Comparison of ENCODE assay signal across 10 cellular contexts in genomic region chr22:20027966-20028854, GRCh38. TPM values are rescaled to one million over a fixed set of nuclear protein-coding genes. Genes with fewer than 3 reads are reported as not detected.
DNase-seq lines count a peak whose midpoint lies in the region; ATAC-seq and TF ChIP-seq lines count a peak whose summit lies in the region.
"Had no signal": no experiment of that assay in that cellular context is flagged by ENCODE, and none has a peak within 500 bp of the region (broad histone marks: within the 10 kb centered on the region; RNA-seq: fewer than 3 reads in every experiment).

No MANE protein-coding gene starts in this region.

- no peak overlapping the region for H3K27ac Mint-ChIP-seq in activated T-helper 1 cell treated with anti-CD3 and anti-CD28 coated beads, Interleukin-12 subunit alpha, Interleukin-12 subunit beta, Interleukin-2, Interleukin-4 antibody, amounts not matched to agents 30 ng/mL and 10 ng/mL and 1 ng/mL, durations not matched to agents 14 hours and 24 hours and 36 hours
- no peak overlapping the region for H3K27ac Mint-ChIP-seq in activated T-helper 17 cell treated with anti-CD3 and anti-CD28 coated beads, Interleukin-2, amount 50 U/mL, for 72 hours
- no peak overlapping the region for H3K27ac Mint-ChIP-seq in WTC11
- H3K27ac Mint-ChIP-seq: stimulated activated memory B cell treated with anti-CD40 and anti-IgM and Interleukin-4, amounts not matched to agents 10 μg/mL and 1 μg/mL and 100 μg/mL, for 72 hours had no signal

- in situ Hi-C loops in ACHN (cut with HindIII; ENCODE audit: low pct_ligation_motif_present, low pct_unique_long_range_greater_than_20kb, low sequenced_read_pairs) = no loop called here

- ATAC-seq in activated T-helper 17 cell treated with anti-CD3 and anti-CD28 coated beads, Interleukin-2, amount 50 U/mL, for 72 hours (replicated peaks) = no peak
- no peak for ATAC-seq in WTC11
- ATAC-seq: stimulated activated memory B cell treated with anti-CD40 and anti-IgM and Interleukin-4, amounts not matched to agents 10 μg/mL and 1 μg/mL and 100 μg/mL, for 72 hours had no signal

- no peaks in the 10 kb centered on the region for H3K9me3 ChIP-seq in DOHH2 (ENCODE audit: control insufficient read depth, insufficient read depth, low read length)
- H3K9me3 ChIP-seq: HAP-1 had no signal

- peaks cover 25% of the 10 kb centered on the region for H3K4me1 ChIP-seq in DOHH2 (ENCODE audit: control insufficient read depth, low read length)
- H3K4me1 ChIP-seq: HAP-1 had no signal

- DNase-seq in ACHN = peak; percentile 20
- no peak for DNase-seq in RWPE1 (ENCODE audit: low spot score)
- peak; percentile 25 for DNase-seq in glomerular visceral epithelial cell (ENCODE audit: extremely low spot score)
- no peak for DNase-seq in activated T-helper 1 cell treated with anti-CD3 and anti-CD28 coated beads, Interleukin-12 subunit alpha, Interleukin-12 subunit beta, Interleukin-2, Interleukin-4 antibody, amounts not matched to agents 30 ng/mL and 10 ng/mL and 1 ng/mL, durations not matched to agents 14 hours and 24 hours and 36 hours (ENCODE audit: low spot score)
- DNase-seq in EL = no peak
- DNase-seq in WTC11 (ENCODE audit: low spot score) = no peak

- peaks cover 54% of the 10 kb centered on the region for H3K79me2 ChIP-seq in DOHH2 (ENCODE audit: control insufficient read depth, low read length)

- H3F3A ChIP-seq in DOHH2 (ENCODE audit: control insufficient read depth, insufficient read depth) = no peaks in the 10 kb centered on the region

- peaks cover 4% of the 10 kb centered on the region; the same call in 1 of the 2 replicates for H3K36me3 ChIP-seq in DOHH2 (ENCODE audit: control insufficient read depth, low read length)
- H3K36me3 ChIP-seq: HAP-1 had no signal

- POLR2A ChIA-PET in RWPE1 (lab: Yijun Ruan, JAX; ENCODE audit: low non-redundant PET) = no interaction called here
- POLR2A ChIA-PET in WTC11 (lab: Charles Lee) = no interaction called here

- no peaks in the 10 kb centered on the region for H3K4me1 Mint-ChIP-seq in activated T-helper 1 cell treated with anti-CD3 and anti-CD28 coated beads, Interleukin-12 subunit alpha, Interleukin-12 subunit beta, Interleukin-2, Interleukin-4 antibody, amounts not matched to agents 30 ng/mL and 10 ng/mL and 1 ng/mL, durations not matched to agents 14 hours and 24 hours and 36 hours (ENCODE audit: low read depth)
- peaks cover 10% of the 10 kb centered on the region for H3K4me1 Mint-ChIP-seq in activated T-helper 17 cell treated with anti-CD3 and anti-CD28 coated beads, Interleukin-2, amount 50 U/mL, for 72 hours
- 0 out of 2 replicates have a peak, but pooled peaks cover 4% of the 10 kb centered on the region for H3K4me1 Mint-ChIP-seq in WTC11

- H3K27ac ChIP-seq in DOHH2 (ENCODE audit: low read depth, low read length) (no peak overlapping the region), RWPE1 (no peak overlapping the region)

- no peaks in the 10 kb centered on the region for H3K27me3 Mint-ChIP-seq in activated T-helper 1 cell treated with anti-CD3 and anti-CD28 coated beads, Interleukin-12 subunit alpha, Interleukin-12 subunit beta, Interleukin-2, Interleukin-4 antibody, amounts not matched to agents 30 ng/mL and 10 ng/mL and 1 ng/mL, durations not matched to agents 14 hours and 24 hours and 36 hours (ENCODE audit: insufficient read depth)
- H3K27me3 Mint-ChIP-seq in activated T-helper 17 cell treated with anti-CD3 and anti-CD28 coated beads, Interleukin-2, amount 50 U/mL, for 72 hours = no peaks in the 10 kb centered on the region
- no peaks in the 10 kb centered on the region; the same call in 1 of the 2 replicates for H3K27me3 Mint-ChIP-seq in WTC11 (ENCODE audit: low read depth)
- H3K27me3 Mint-ChIP-seq: stimulated activated memory B cell treated with anti-CD40 and anti-IgM and Interleukin-4, amounts not matched to agents 10 μg/mL and 1 μg/mL and 100 μg/mL, for 72 hours had no signal

- H4K20me1 ChIP-seq in DOHH2 (ENCODE audit: control insufficient read depth, insufficient read depth, low read depth, low read length) = peaks cover 11% of the 10 kb centered on the region; the same call in 1 of the 2 replicates

- H3K4me2 ChIP-seq in DOHH2 (ENCODE audit: low read length) = no peak overlapping the region

- TF ChIP-seq CTCF in DOHH2 (IDR thresholded peaks at IDR 0.05; ENCODE audit: low read depth, low read length, poor library complexity, severe bottlenecking) = peak; percentile 14
- TF ChIP-seq CTCF in RWPE1 (conservative IDR thresholded peaks at IDR 0.05; ENCODE audit: low read depth) = peak; percentile 45
- no peak for TF ChIP-seq CTCF in WTC11 (IDR thresholded peaks at IDR 0.05)

- H3K4me3 Mint-ChIP-seq in activated T-helper 1 cell treated with anti-CD3 and anti-CD28 coated beads, Interleukin-12 subunit alpha, Interleukin-12 subunit beta, Interleukin-2, Interleukin-4 antibody, amounts not matched to agents 30 ng/mL and 10 ng/mL and 1 ng/mL, durations not matched to agents 14 hours and 24 hours and 36 hours = no peak overlapping the region
- no peak overlapping the region for H3K4me3 Mint-ChIP-seq in activated T-helper 17 cell treated with anti-CD3 and anti-CD28 coated beads, Interleukin-2, amount 50 U/mL, for 72 hours
- H3K4me3 Mint-ChIP-seq in WTC11 = no peak overlapping the region
- H3K4me3 Mint-ChIP-seq: stimulated activated memory B cell treated with anti-CD40 and anti-IgM and Interleukin-4, amounts not matched to agents 10 μg/mL and 1 μg/mL and 100 μg/mL, for 72 hours had no signal

- intact Hi-C loops in activated T-helper 1 cell treated with anti-CD3 and anti-CD28 coated beads, Interleukin-12 subunit alpha, Interleukin-12 subunit beta, Interleukin-2, Interleukin-4 antibody, amounts not matched to agents 30 ng/mL and 10 ng/mL and 1 ng/mL, durations not matched to agents 14 hours and 24 hours and 36 hours (cut with micrococcal nuclease) = no loop called here

- no peaks in the 10 kb centered on the region for H3K36me3 Mint-ChIP-seq in activated T-helper 1 cell treated with anti-CD3 and anti-CD28 coated beads, Interleukin-12 subunit alpha, Interleukin-12 subunit beta, Interleukin-2, Interleukin-4 antibody, amounts not matched to agents 30 ng/mL and 10 ng/mL and 1 ng/mL, durations not matched to agents 14 hours and 24 hours and 36 hours (ENCODE audit: low read depth)
- H3K36me3 Mint-ChIP-seq in activated T-helper 17 cell treated with anti-CD3 and anti-CD28 coated beads, Interleukin-2, amount 50 U/mL, for 72 hours (ENCODE audit: low read depth) = peaks cover 4% of the 10 kb centered on the region
- no peaks in the 10 kb centered on the region for H3K36me3 Mint-ChIP-seq in WTC11

- no peaks in the 10 kb centered on the region for H3K27me3 ChIP-seq in DOHH2 (ENCODE audit: control insufficient read depth, low read length)

- no peaks in the 10 kb centered on the region for H3K9me2 ChIP-seq in DOHH2 (replicated peaks; ENCODE audit: control insufficient read depth, low read length)

- H3K4me3 ChIP-seq in DOHH2 (ENCODE audit: low read length) = no peak overlapping the region
- H3K4me3 ChIP-seq: HAP-1 had no signal

- H3K9me3 Mint-ChIP-seq in activated T-helper 1 cell treated with anti-CD3 and anti-CD28 coated beads, Interleukin-12 subunit alpha, Interleukin-12 subunit beta, Interleukin-2, Interleukin-4 antibody, amounts not matched to agents 30 ng/mL and 10 ng/mL and 1 ng/mL, durations not matched to agents 14 hours and 24 hours and 36 hours = no peaks in the 10 kb centered on the region
- H3K9me3 Mint-ChIP-seq in activated T-helper 17 cell treated with anti-CD3 and anti-CD28 coated beads, Interleukin-2, amount 50 U/mL, for 72 hours = no peaks in the 10 kb centered on the region
- H3K9me3 Mint-ChIP-seq in WTC11 = no peaks in the 10 kb centered on the region
- H3K9me3 Mint-ChIP-seq: stimulated activated memory B cell treated with anti-CD40 and anti-IgM and Interleukin-4, amounts not matched to agents 10 μg/mL and 1 μg/mL and 100 μg/mL, for 72 hours had no signal

- CTCF ChIA-PET in RWPE1 (lab: Yijun Ruan, JAX) = interaction anchor here (0.8 kb wide), 1 partner anchor 58 kb away, joined by 3 read pairs; no protein-coding TSS in a partner anchor
- CTCF ChIA-PET in WTC11 (lab: Charles Lee) = no interaction called here

TF ChIP-seq in WTC11, 78 proteins besides CTCF, POLR2A, EP300 and RAD21 (continues in another document):
- no peak for TF ChIP-seq TEAD4 (CRISPR knock-in tag; IDR thresholded peaks at IDR 0.05)
- TF ChIP-seq ATF3 (CRISPR knock-in tag; conservative IDR thresholded peaks at IDR 0.05) = no peak
- no peak for TF ChIP-seq RELA (CRISPR knock-in tag; IDR thresholded peaks at IDR 0.05; ENCODE audit: borderline replicate concordance)

RNA-seq across cellular contexts. Expression of gene TANGO2, which starts 7.3 kb away (rescaled TPM):
- 29.2 and 30.0 TPM in 2 replicates for total RNA-seq in activated T-helper 1 cell treated with anti-CD3 and anti-CD28 coated beads, Interleukin-12 subunit alpha, Interleukin-12 subunit beta, Interleukin-2, Interleukin-4 antibody, amounts not matched to agents 30 ng/mL and 10 ng/mL and 1 ng/mL, durations not matched to agents 14 hours and 24 hours and 36 hours
- total RNA-seq in activated T-helper 17 cell treated with anti-CD3 and anti-CD28 coated beads, Interleukin-2, amount 50 U/mL, for 72 hours = 10 to 100 TPM; 19.3 to 28.2 TPM
- 13.2 to 16.8 TPM (median 14.8 TPM) in 3 replicates for total RNA-seq in WTC11 (2021)

RNA-seq across cellular contexts. Expression of gene ARVCF, which starts 11.6 kb away (rescaled TPM):
- 2.4 and 3.1 TPM in 2 replicates for total RNA-seq in activated T-helper 1 cell treated with anti-CD3 and anti-CD28 coated beads, Interleukin-12 subunit alpha, Interleukin-12 subunit beta, Interleukin-2, Interleukin-4 antibody, amounts not matched to agents 30 ng/mL and 10 ng/mL and 1 ng/mL, durations not matched to agents 14 hours and 24 hours and 36 hours
- 1 to 10 TPM; 1.0 to 1.2 TPM for total RNA-seq in activated T-helper 17 cell treated with anti-CD3 and anti-CD28 coated beads, Interleukin-2, amount 50 U/mL, for 72 hours
- 58.3 to 65.4 TPM (median 61.3 TPM) in 3 replicates for total RNA-seq in WTC11 (2021)

RNA-seq across cellular contexts. Expression of gene DGCR8, which starts 51.8 kb away (rescaled TPM):
- total RNA-seq in activated T-helper 1 cell treated with anti-CD3 and anti-CD28 coated beads, Interleukin-12 subunit alpha, Interleukin-12 subunit beta, Interleukin-2, Interleukin-4 antibody, amounts not matched to agents 30 ng/mL and 10 ng/mL and 1 ng/mL, durations not matched to agents 14 hours and 24 hours and 36 hours = 79.3 and 81.0 TPM in 2 replicates
- 10 to 100 TPM; 42.8 to 43.2 TPM for total RNA-seq in activated T-helper 17 cell treated with anti-CD3 and anti-CD28 coated beads, Interleukin-2, amount 50 U/mL, for 72 hours
- 39.5 to 55.0 TPM (median 41.2 TPM) in 3 replicates for total RNA-seq in WTC11 (2021)

Comparison
In these comparisons a context has a peak if more than half of its experiments do, and no peak if none do; other contexts are left out.
1. DNase-seq: peak in ACHN (single experiment) and glomerular visceral epithelial cell (single experiment); none in RWPE1 (single experiment), activated T-helper 1 cell treated with anti-CD3 and anti-CD28 coated beads, Interleukin-12 subunit alpha, Interleukin-12 subunit beta, Interleukin-2, Interleukin-4 antibody, amounts not matched to agents 30 ng/mL and 10 ng/mL and 1 ng/mL, durations not matched to agents 14 hours and 24 hours and 36 hours (single experiment), EL (single experiment) and WTC11 (single experiment).
2. RNA of gene ARVCF, which starts 11.6 kb away (total RNA-seq): 58.3 to 65.4 TPM in WTC11; 2.4 to 3.1 TPM in activated T-helper 1 cell treated with anti-CD3 and anti-CD28 coated beads, Interleukin-12 subunit alpha, Interleukin-12 subunit beta, Interleukin-2, Interleukin-4 antibody, amounts not matched to agents 30 ng/mL and 10 ng/mL and 1 ng/mL, durations not matched to agents 14 hours and 24 hours and 36 hours and 1.0 to 1.2 TPM in activated T-helper 17 cell treated with anti-CD3 and anti-CD28 coated beads, Interleukin-2, amount 50 U/mL, for 72 hours; every median in the first group is over 10 times any median in the second.